8 cellular contexts compared by ENCODE assay signal in genomic region chr2:73175663-73176204, GRCh38. TPM values are rescaled to one million over a fixed set of nuclear protein-coding genes. Genes with fewer than 3 reads are reported as not detected.
DNase-seq lines count a peak whose midpoint lies in the region; ATAC-seq and TF ChIP-seq lines count a peak whose summit lies in the region.

No MANE protein-coding gene starts in this region.

- DNase-seq in activated CD4-positive, CD25-positive, alpha-beta regulatory T cell treated with anti-CD3 and anti-CD28 coated beads, Interleukin-2, amount 50 U/mL, for 16 hours (ENCODE audit: low read depth, low spot score) = peak; percentile 41
- DNase-seq in caudate nucleus (lab: John Stamatoyannopoulos, UW) = peak in 32 of 61 donors; percentile 1 to 56 (median 15)
- peak; percentile 67 to 73 (median 71) for DNase-seq in immature natural killer cell
- peak; percentile 93 for DNase-seq in spleen

- H3K27me3 Mint-ChIP-seq in immature natural killer cell (ENCODE audit: low read depth in 3 of 3) = peaks cover 6 to 11% (median 7%) of the 10 kb centered on the region in 3 donors

- H3K79me2 ChIP-seq in DOHH2 (ENCODE audit: control insufficient read depth, low read length) = no peaks in the 10 kb centered on the region

- H3K4me1 ChIP-seq in DOHH2 (ENCODE audit: control insufficient read depth, low read length) = peaks cover 22% of the 10 kb centered on the region
- H3K4me1 ChIP-seq in spleen = peaks cover 18 to 33% (median 29%) of the 10 kb centered on the region in 6 donors

- H3F3A ChIP-seq in DOHH2 (ENCODE audit: control insufficient read depth, insufficient read depth) = no peaks in the 10 kb centered on the region

- no peaks in the 10 kb centered on the region for H3K9me3 Mint-ChIP-seq in immature natural killer cell

- H3K27me3 ChIP-seq in DOHH2 (ENCODE audit: control insufficient read depth, low read length) (peaks cover 55% of the 10 kb centered on the region), spleen (replicated peaks in 1 of 7) (peaks cover 0 to 79% (median 24%) of the 10 kb centered on the region in 7 donors)

- H3K9me3 ChIP-seq in DOHH2 (ENCODE audit: control insufficient read depth, insufficient read depth, low read length) = no peaks in the 10 kb centered on the region
- H3K9me3 ChIP-seq in spleen = no peaks in the 10 kb centered on the region

- 0 to 1% (median 1%) methylated on average over 30 to 59 of the region's 59 CpGs for WGBS in spleen, 5 donors

- peak overlapping the region; percentile 6 for H3K4me3 ChIP-seq in DOHH2 (ENCODE audit: low read length)
- peak overlapping the region; percentile 31 to 70 (median 56) for H3K4me3 ChIP-seq in spleen

- TF ChIP-seq POLR2A in spleen (IDR thresholded peaks at IDR 0.05) = no peak

- peak overlapping the region; percentile 84 to 94 (median 90) for H3K4me3 Mint-ChIP-seq in immature natural killer cell

- ATAC-seq in HG02852 (IDR thresholded peaks at IDR 0.05; ENCODE audit: unreplicated experiment) (no peak), HG03135 (IDR thresholded peaks at IDR 0.05; ENCODE audit: unreplicated experiment) (no peak)

- no peaks in the 10 kb centered on the region for H3K9me2 ChIP-seq in DOHH2 (replicated peaks; ENCODE audit: control insufficient read depth, low read length)

- intact Hi-C loops in spleen (cut with DNase I; ENCODE audit: low total_unique reads) = loop anchor here (5.0 kb wide), 1 partner anchor 183 kb away; no protein-coding TSS in a partner anchor

- no peak for TF ChIP-seq EP300 in Ishikawa (IDR thresholded peaks at IDR 0.05; ENCODE audit: borderline replicate concordance)

- 0 out of 2 replicates have a peak, but pooled peaks cover 2% of the 10 kb centered on the region for H4K20me1 ChIP-seq in DOHH2 (ENCODE audit: control insufficient read depth, insufficient read depth, low read depth, low read length)

- peak overlapping the region in 1 of 6 donors; percentile 48 for H3K27ac Mint-ChIP-seq in immature natural killer cell

- peak overlapping the region; percentile 58 for H3K4me2 ChIP-seq in DOHH2 (ENCODE audit: low read length)

- no peak overlapping the region for H3K27ac ChIP-seq in DOHH2 (ENCODE audit: low read depth, low read length)
- H3K27ac ChIP-seq in caudate nucleus (ENCODE audit: low read depth, low read length) = no peak overlapping the region
- peak overlapping the region in 3 of 8 donors; percentile 8 to 41 (median 17) for H3K27ac ChIP-seq in spleen

- TF ChIP-seq RAD21 in Ishikawa (IDR thresholded peaks at IDR 0.05; ENCODE audit: low read depth) = no peak

- H3K36me3 ChIP-seq in DOHH2 (ENCODE audit: control insufficient read depth, low read length) (no peaks in the 10 kb centered on the region), spleen (no peaks in the 10 kb centered on the region)

- H3K4me1 Mint-ChIP-seq in immature natural killer cell = peaks cover 13 to 16% of the 10 kb centered on the region in 2 donors

- no peaks in the 10 kb centered on the region for H3K36me3 Mint-ChIP-seq in immature natural killer cell

- TF ChIP-seq CTCF in DOHH2 (IDR thresholded peaks at IDR 0.05; ENCODE audit: low read depth, low read length, poor library complexity, severe bottlenecking) = no peak
- no peak for TF ChIP-seq CTCF in spleen (IDR thresholded peaks at IDR 0.05 in 8 of 11, conservative IDR thresholded peaks at IDR 0.05 in 3 of 11)

TF ChIP-seq in Ishikawa, 13 proteins besides CTCF, POLR2A, EP300 and RAD21:
- TF ChIP-seq CREB1 (IDR thresholded peaks at IDR 0.05; ENCODE audit: low read depth) (no peak), USF1 (IDR thresholded peaks at IDR 0.05) (no peak), CEBPB (IDR thresholded peaks at IDR 0.05) (no peak), EGR1 (IDR thresholded peaks at IDR 0.05) (peak; percentile 38; the same call in 1 of the 2 replicates), ZBTB7A (IDR thresholded peaks at IDR 0.05; ENCODE audit: low read depth) (0 out of 2 replicates have a peak, but pooled peaks have one; percentile 50), TEAD4 (IDR thresholded peaks at IDR 0.05) (no peak), MAX (IDR thresholded peaks at IDR 0.05) (peak; percentile 44; the same call in 1 of the 2 replicates), TCF12 (IDR thresholded peaks at IDR 0.05; ENCODE audit: low read depth) (no peak), TAF1 (IDR thresholded peaks at IDR 0.05; ENCODE audit: low read depth) (no peak), FOXM1 (IDR thresholded peaks at IDR 0.05; ENCODE audit: borderline replicate concordance, low read depth) (no peak), NFIC (IDR thresholded peaks at IDR 0.05) (peak; percentile 40; the same call in 1 of the 2 replicates), YY1 (IDR thresholded peaks at IDR 0.05; ENCODE audit: low read depth) (no peak), REST (IDR thresholded peaks at IDR 0.05; ENCODE audit: low read depth) (no peak)
TF ChIP-seq in Ishikawa: peak in this region for 4.

RNA-seq across cellular contexts. Expression of gene NOTO, which starts 26.6 kb away (rescaled TPM):
- not detected for polyA plus RNA-seq in immature natural killer cell
- total RNA-seq in spleen = not detected
- polyA plus RNA-seq in spleen = not detected

RNA-seq across cellular contexts. Expression of gene SMYD5, which starts 38.3 kb away (rescaled TPM):
- polyA plus RNA-seq in immature natural killer cell (10 to 100 TPM in 2 of 3 donors, 1 to 10 TPM in 1; 7.0 to 19.1 (median 10.2) TPM), spleen (10 to 100 TPM; 14.6 to 22.7 (median 17.8) TPM)
- 10 to 100 TPM; 12.3 to 27.1 (median 17.8) TPM for total RNA-seq in spleen

RNA-seq across cellular contexts. Expression of gene PRADC1, which starts 57.3 kb away (rescaled TPM):
- polyA plus RNA-seq in immature natural killer cell (10 to 100 TPM; 34.1 to 70.2 (median 62.6) TPM), spleen (10 to 100 TPM; 10.4 to 29.5 (median 21.0) TPM)
- total RNA-seq in spleen = 10 to 100 TPM; 12.8 to 27.1 (median 22.8) TPM

RNA-seq across cellular contexts. Expression of gene CCT7, which starts 58.4 kb away (rescaled TPM):
- polyA plus RNA-seq in immature natural killer cell = 100 to 1,000 TPM; 240 to 379 (median 277) TPM
- total RNA-seq in spleen = 100 to 1,000 TPM; 122 to 184 (median 148) TPM
- polyA plus RNA-seq in spleen = 100 to 1,000 TPM; 112 to 165 (median 152) TPM

Comparison
In these comparisons a context has a peak if more than half of its experiments do, and no peak if none do; other contexts are left out.
1. DNase-seq: peak in every context shown above with its lines; median percentile 93 in spleen; 71 in immature natural killer cell; 41 in activated CD4-positive, CD25-positive, alpha-beta regulatory T cell treated with anti-CD3 and anti-CD28 coated beads, Interleukin-2, amount 50 U/mL, for 16 hours; 15 in caudate nucleus.